Comparison of ENCODE assay signal across 20 cellular contexts in genomic region chr6:97958143-97958542, GRCh38.
DNase-seq lines count a peak whose midpoint lies in the region; ATAC-seq, FAIRE-seq and TF ChIP-seq lines count a peak whose summit lies in the region.
"Had no signal": no experiment of that assay in that cellular context is flagged by ENCODE, and none has a peak within 500 bp of the region (broad histone marks: within the 10 kb centered on the region; RNA-seq: fewer than 3 reads in every experiment).

No MANE protein-coding gene starts in this region.

- BruUV-seq in PC-3 (replicated peaks; lab: Mats Ljungman, UMichigan), result no TSS peak

- H3K9me3 ChIP-seq in PC-3 (ENCODE audit: low read length), result no peaks in the 10 kb centered on the region
- no peaks in the 10 kb centered on the region for H3K9me3 ChIP-seq in endodermal cell (ENCODE audit: control insufficient read depth, low read length)
- no peaks in the 10 kb centered on the region for H3K9me3 ChIP-seq in left lung
- H3K9me3 ChIP-seq: breast epithelium, vagina had no signal

- ATAC-seq in PC-3 (peak; percentile 97), left lung (peak; percentile 29), GM18867 (IDR thresholded peaks at IDR 0.05; ENCODE audit: unreplicated experiment) (no peak)
- no peak for ATAC-seq in stimulated activated naive CD8-positive, alpha-beta T cell treated with anti-CD3 and anti-CD28 coated beads, Interleukin-15, amount 100 ng/mL, for 72 hours
- ATAC-seq: HCT116, Panc1 had no signal

- DNase-seq in Ammon's horn (ENCODE audit: low spot score), result peak; percentile 4
- peak; percentile 78 for DNase-seq in PC-3
- peak; percentile 79 for DNase-seq in endodermal cell
- peak in 1 of 2 donors; percentile 65 for DNase-seq in left lung
- DNase-seq in stimulated activated naive CD8-positive, alpha-beta T cell treated with anti-CD3 and anti-CD28 coated beads, Interleukin-15, amount 100 ng/mL, for 72 hours, result no peak
- no peak for DNase-seq in SKM-1 (lab: John Stamatoyannopoulos, UW; ENCODE audit: unreplicated experiment)
- DNase-seq in RCC 7860 (ENCODE audit: low spot score), result no peak
- DNase-seq: DND-41; hypothalamus; midbrain; NCI-H510A; stimulated activated CD4-positive, alpha-beta T cell treated with anti-CD3 and anti-CD28 coated beads, Interleukin-2, amount 100 ng/mL, for 24 hours had no signal

- no peaks in the 10 kb centered on the region for H3K36me3 Mint-ChIP-seq in endodermal cell (ENCODE audit: low read depth)

- H3K4me3 Mint-ChIP-seq in endodermal cell, result no peak overlapping the region
- H3K4me3 Mint-ChIP-seq in stimulated activated naive CD8-positive, alpha-beta T cell treated with anti-CD3 and anti-CD28 coated beads, Interleukin-15, amount 100 ng/mL, for 72 hours, result no peak overlapping the region

- H3K36me3 ChIP-seq in PC-3 (ENCODE audit: low read depth, low read length) (no peaks in the 10 kb centered on the region), endodermal cell (ENCODE audit: control insufficient read depth, insufficient read depth, low read length) (no peaks in the 10 kb centered on the region), left lung (no peaks in the 10 kb centered on the region)
- H3K36me3 ChIP-seq: breast epithelium, vagina had no signal

- H3K79me2 ChIP-seq in PC-3 (ENCODE audit: low read length), result no peaks in the 10 kb centered on the region

- no peaks in the 10 kb centered on the region for H4K20me1 ChIP-seq in PC-3 (ENCODE audit: low read length)

- POLR2A ChIA-PET in PC-3 (lab: Charles Lee; ENCODE audit: unreplicated experiment), result no interaction called here

- peaks cover 13% of the 10 kb centered on the region for H3K4me1 ChIP-seq in PC-3 (ENCODE audit: insufficient read depth, low read length)
- H3K4me1 ChIP-seq in endodermal cell (ENCODE audit: control insufficient read depth, insufficient read depth, low read length), result no peaks in the 10 kb centered on the region
- no peaks in the 10 kb centered on the region for H3K4me1 ChIP-seq in left lung
- H3K4me1 ChIP-seq: breast epithelium, vagina had no signal

- CTCF ChIA-PET in PC-3 (lab: Charles Lee), result no interaction called here

- no peak overlapping the region for H3K9ac ChIP-seq in PC-3 (ENCODE audit: low read length)
- no peak overlapping the region for H3K9ac ChIP-seq in endodermal cell (ENCODE audit: extremely low read depth, low read length, poor library complexity, severe bottlenecking)

- no peak overlapping the region for H3K27ac ChIP-seq in PC-3 (ENCODE audit: low read length)
- no peak overlapping the region for H3K27ac ChIP-seq in endodermal cell (ENCODE audit: low read depth, low read length)
- no peak overlapping the region for H3K27ac ChIP-seq in left lung
- H3K27ac ChIP-seq: breast epithelium, vagina had no signal

- H3K27me3 ChIP-seq in PC-3 (ENCODE audit: low read length) (peaks cover 7% of the 10 kb centered on the region; the same call in 1 of the 2 replicates), endodermal cell (ENCODE audit: control insufficient read depth, insufficient read depth, low read length, poor library complexity, severe bottlenecking) (no peaks in the 10 kb centered on the region), left lung (no peaks in the 10 kb centered on the region)
- H3K27me3 ChIP-seq: breast epithelium, vagina had no signal

- 50 to 86% methylated on average over 1 to 8 of the region's 8 CpGs for WGBS in endodermal cell (ENCODE audit: insufficient coverage in 1 of 2, insufficient read length in 1 of 2), 2 experiments

- H3K9me3 Mint-ChIP-seq in endodermal cell, result no peaks in the 10 kb centered on the region
- H3K9me3 Mint-ChIP-seq in stimulated activated naive CD8-positive, alpha-beta T cell treated with anti-CD3 and anti-CD28 coated beads, Interleukin-15, amount 100 ng/mL, for 72 hours, result peaks cover 0 to 14% of the 10 kb centered on the region in 2 donors

- no peaks in the 10 kb centered on the region for H3K9me2 ChIP-seq in PC-3 (replicated peaks; ENCODE audit: low read length)

- FAIRE-seq in RCC 7860 (lab: Jason Lieb, UNC), result no peak
- FAIRE-seq: GM12891, GM19239, TTC549 had no signal

- no peaks in the 10 kb centered on the region for H3K27me3 Mint-ChIP-seq in endodermal cell (ENCODE audit: insufficient read depth)
- no peaks in the 10 kb centered on the region for H3K27me3 Mint-ChIP-seq in stimulated activated naive CD8-positive, alpha-beta T cell treated with anti-CD3 and anti-CD28 coated beads, Interleukin-15, amount 100 ng/mL, for 72 hours

- no peak overlapping the region; the same call in 1 of the 2 replicates for H3K4me3 ChIP-seq in PC-3 (ENCODE audit: low read length)
- no peak overlapping the region for H3K4me3 ChIP-seq in endodermal cell (ENCODE audit: low read length)
- H3K4me3 ChIP-seq in left lung, result no peak overlapping the region
- H3K4me3 ChIP-seq: breast epithelium, vagina had no signal

- peak overlapping the region; percentile 57 for H3K4me2 ChIP-seq in PC-3 (ENCODE audit: low read length)

- no peak overlapping the region for H3K27ac Mint-ChIP-seq in endodermal cell
- no peak overlapping the region for H3K27ac Mint-ChIP-seq in stimulated activated naive CD8-positive, alpha-beta T cell treated with anti-CD3 and anti-CD28 coated beads, Interleukin-15, amount 100 ng/mL, for 72 hours

- TF ChIP-seq CTCF in PC-3 (conservative IDR thresholded peaks at IDR 0.05; ENCODE audit: low read depth, low read length), result no peak; the same call in 1 of the 2 replicates
- TF ChIP-seq CTCF in endodermal cell (conservative IDR thresholded peaks at IDR 0.05), result peak; percentile 36
- TF ChIP-seq CTCF in left lung (IDR thresholded peaks at IDR 0.05), result no peak

- H3F3A ChIP-seq in PC-3 (ENCODE audit: low read length, unreplicated experiment), result no peaks in the 10 kb centered on the region

- no peaks in the 10 kb centered on the region for H3K4me1 Mint-ChIP-seq in endodermal cell
- no peaks in the 10 kb centered on the region for H3K4me1 Mint-ChIP-seq in stimulated activated naive CD8-positive, alpha-beta T cell treated with anti-CD3 and anti-CD28 coated beads, Interleukin-15, amount 100 ng/mL, for 72 hours

- intact Hi-C loops in PC-3 (cut with micrococcal nuclease) (no loop called here), left lung (cut with DNase I) (no loop called here)

- no peak overlapping the region for H2AFZ ChIP-seq in PC-3 (ENCODE audit: low read length)

Comparison
In these comparisons a context has a peak if more than half of its experiments do, and no peak if none do; other contexts are left out.
1. DNase-seq: peak in Ammon's horn (single experiment), PC-3 (single experiment) and endodermal cell (single experiment); none in stimulated activated naive CD8-positive, alpha-beta T cell treated with anti-CD3 and anti-CD28 coated beads, Interleukin-15, amount 100 ng/mL, for 72 hours (0 of 2), SKM-1 (single experiment) and RCC 7860 (single experiment).
2. ATAC-seq: peak in PC-3 (single experiment) and left lung (single experiment); none in GM18867 (single experiment) and stimulated activated naive CD8-positive, alpha-beta T cell treated with anti-CD3 and anti-CD28 coated beads, Interleukin-15, amount 100 ng/mL, for 72 hours (single experiment).